Comparison of ENCODE assay signal across 12 cellular contexts in genomic region chr4:128658214-128658621, GRCh38.
DNase-seq lines count a peak whose midpoint lies in the region; ATAC-seq, FAIRE-seq and TF ChIP-seq lines count a peak whose summit lies in the region.
"Had no signal": no experiment of that assay in that cellular context is flagged by ENCODE, and none has a peak within 500 bp of the region (broad histone marks: within the 10 kb centered on the region; RNA-seq: fewer than 3 reads in every experiment).

No MANE protein-coding gene starts in this region.

- DNase-seq in GM12878 (ENCODE audit: low read depth, low spot score) = peak; percentile 11
- DNase-seq in activated naive CD4-positive, alpha-beta T cell (lab: John Stamatoyannopoulos, UW) = no peak
- DNase-seq in HTR-8/SVneo (ENCODE audit: insufficient read length, low spot score) = no peak
- DNase-seq: NCI-H146, SJCRH30 had no signal

- in situ Hi-C loops in GM12878 (cut with MboI) = no loop called here

- peak in 1 of 2 experiments; percentile 23; a peak in 1 of 4 replicates for TF ChIP-seq EP300 in GM12878 (IDR thresholded peaks at IDR 0.05; ENCODE audit: borderline replicate concordance in 1 of 2, control insufficient read depth in 1 of 2, low read depth in 2 of 2, low read length in 2 of 2)

- BruUV-seq in GM12878 (replicated peaks; lab: Mats Ljungman, UMichigan) = no TSS peak

- intact Hi-C loops in GM12878 (cut with micrococcal nuclease; ENCODE audit: unreplicated experiment) = no loop called here

- POLR2A ChIA-PET in GM12878 (lab: Charles Lee) = interaction anchor here (0.9 kb wide), 1 partner anchor 17 kb away, joined by 9 read pairs; no protein-coding TSS in a partner anchor

- H3K4me1 ChIP-seq in BLaER1 = peaks cover 13% of the 10 kb centered on the region
- H3K4me1 ChIP-seq in GM12878 (ENCODE audit: control insufficient read depth, insufficient read depth, low read length) = peaks cover 4% of the 10 kb centered on the region; the same call in 1 of the 2 replicates
- peaks cover 36% of the 10 kb centered on the region for H3K4me1 ChIP-seq in rectal smooth muscle tissue (ENCODE audit: control insufficient read depth, insufficient read depth, low read length)

- TF ChIP-seq RAD21 in GM12878 (IDR thresholded peaks at IDR 0.05; ENCODE audit: insufficient read depth, low read depth, low read length) = no peak

- RAD21 ChIA-PET in GM12878 (lab: Charles Lee; ENCODE audit: unreplicated experiment) = interaction anchor here (0.9 to 1.7 kb wide), 2 partner anchors 17 to 204 kb away, joined by 3 to 8 read pairs; no protein-coding TSS in a partner anchor

- H2AFZ ChIP-seq in GM12878 (ENCODE audit: control insufficient read depth, low read depth, low read length) = peak overlapping the region; percentile 6

- WGBS in GM12878 (ENCODE audit: insufficient coverage, insufficient replicate concordance, low lambda C conversion rate, missing lambda C conversion rate) = 77% methylated on average over 4 of the region's 4 CpGs

- H3K36me3 ChIP-seq in BLaER1 (no peaks in the 10 kb centered on the region), GM12878 (ENCODE audit: control insufficient read depth in 2 of 2, insufficient read depth in 2 of 2, low read length in 1 of 2) (no peaks in the 10 kb centered on the region), rectal smooth muscle tissue (ENCODE audit: control insufficient read depth, insufficient read depth, low read length) (no peaks in the 10 kb centered on the region)
- H3K36me3 ChIP-seq: SJCRH30 had no signal

- H3K9me3 ChIP-seq in BLaER1 (peaks cover 22% of the 10 kb centered on the region), GM12878 (replicated peaks; ENCODE audit: control insufficient read depth, insufficient read depth, low read length) (peaks cover 6% of the 10 kb centered on the region; the same call in 2 of the 3 replicates)

- H3K9ac ChIP-seq in BLaER1 = no peak overlapping the region
- H3K9ac ChIP-seq in GM12878 (ENCODE audit: control insufficient read depth, insufficient read depth, low read length) = no peak overlapping the region
- H3K9ac ChIP-seq in rectal smooth muscle tissue (ENCODE audit: low read length) = no peak overlapping the region

- H3K4me3 ChIP-seq in BLaER1 (no peak overlapping the region), GM12878 (no peak overlapping the region), rectal smooth muscle tissue (ENCODE audit: low read length) (no peak overlapping the region)
- H3K4me3 ChIP-seq: SJCRH30 had no signal

- H3K27me3 ChIP-seq in BLaER1 (no peaks in the 10 kb centered on the region), GM12878 (replicated peaks in 1 of 2; ENCODE audit: control insufficient read depth in 2 of 2, insufficient read depth in 2 of 2, low read length in 1 of 2) (no peaks in the 10 kb centered on the region), rectal smooth muscle tissue (ENCODE audit: control insufficient read depth, insufficient read depth, low read length) (no peaks in the 10 kb centered on the region)
- H3K27me3 ChIP-seq: SJCRH30 had no signal

- H3K4me2 ChIP-seq in BLaER1 = peak overlapping the region; percentile 47
- H3K4me2 ChIP-seq in GM12878 (ENCODE audit: control insufficient read depth, insufficient read depth) = no peak overlapping the region

- no peak for FAIRE-seq in GM12878 (lab: Jason Lieb, UNC)
- FAIRE-seq in HTR-8/SVneo (lab: Jason Lieb, UNC) = no peak
- FAIRE-seq: astrocyte, H1 had no signal

- CTCF ChIA-PET in GM12878 (lab: Yijun Ruan, JAX) = interaction anchor here (1.1 to 3.0 kb wide), 2 partner anchors 15 to 84 kb away, joined by 4 to 11 read pairs; no protein-coding TSS in a partner anchor

- no peak for TF ChIP-seq POLR2A in GM12878 (IDR thresholded peaks at IDR 0.05; ENCODE audit: low read depth, low read length)

- no peak overlapping the region for H3K27ac ChIP-seq in BLaER1
- no peak overlapping the region for H3K27ac ChIP-seq in GM12878 (ENCODE audit: control insufficient read depth, insufficient read depth)
- H3K27ac ChIP-seq in rectal smooth muscle tissue (ENCODE audit: low read depth, low read length) = peak overlapping the region; percentile 27
- H3K27ac ChIP-seq: SJCRH30 had no signal

- TF ChIP-seq CTCF in GM12878 (IDR thresholded peaks at IDR 0.05 in 2 of 3, conservative IDR thresholded peaks at IDR 0.05 in 1 of 3; ENCODE audit: control insufficient read depth in 2 of 3, extremely low read depth in 1 of 3, insufficient read depth in 1 of 3, low read depth in 3 of 3, low read length in 3 of 3) = no peak

- H4K20me1 ChIP-seq in BLaER1 (no peaks in the 10 kb centered on the region), GM12878 (ENCODE audit: control insufficient read depth, insufficient read depth) (no peaks in the 10 kb centered on the region)

- ATAC-seq in GM21576 (IDR thresholded peaks at IDR 0.05; ENCODE audit: unreplicated experiment) = peak; percentile 55
- peak; percentile 62 for ATAC-seq in GM12878
- ATAC-seq in GM19467 (IDR thresholded peaks at IDR 0.05; ENCODE audit: unreplicated experiment) = no peak
- no peak for ATAC-seq in GM18858 (IDR thresholded peaks at IDR 0.05; ENCODE audit: unreplicated experiment)

- no peaks in the 10 kb centered on the region for H3K79me2 ChIP-seq in GM12878 (ENCODE audit: control insufficient read depth, insufficient read depth, low read length)

- SMC1A ChIA-PET in GM12878 (lab: Charles Lee; ENCODE audit: uncharacterized antibody, unreplicated experiment) = interaction anchor here (0.7 to 3.9 kb wide), 4 partner anchors 10 to 79 kb away, joined by 3 to 22 read pairs (median 9); no protein-coding TSS in a partner anchor

TF ChIP-seq in GM12878, 131 proteins besides CTCF, POLR2A, EP300 and RAD21 (continues in another document):
- TF ChIP-seq ZNF24 (IDR thresholded peaks at IDR 0.05) = peak; percentile 78; the same call in 1 of the 2 replicates
- TF ChIP-seq PRDM15 (CRISPR knock-in tag; IDR thresholded peaks at IDR 0.05) = no peak
- no peak for TF ChIP-seq RUNX3 (IDR thresholded peaks at IDR 0.05; ENCODE audit: low read length)
- peak in 1 of 2 experiments; percentile 38; a peak in 1 of 4 replicates for TF ChIP-seq BHLHE40 (IDR thresholded peaks at IDR 0.05; ENCODE audit: borderline replicate concordance in 1 of 2, low read depth in 2 of 2, low read length in 1 of 2)
- TF ChIP-seq RELB (IDR thresholded peaks at IDR 0.05; ENCODE audit: low read depth) = peak; percentile 40; the same call in 1 of the 2 replicates
- TF ChIP-seq RAD51 (IDR thresholded peaks at IDR 0.05) = peak; percentile 93
- peak; percentile 44 to 50; a peak in 2 of 4 replicates for TF ChIP-seq IKZF2 (IDR thresholded peaks at IDR 0.05)

Comparison
In these comparisons a context has a peak if more than half of its experiments do, and no peak if none do; other contexts are left out.
1. ATAC-seq: peak in GM21576 (single experiment) and GM12878 (single experiment); none in GM19467 (single experiment) and GM18858 (single experiment).